ENCODE assay signal across 9 cellular contexts in genomic region chr20:31674895-31675827, GRCh38. TPM values are rescaled to one million over a fixed set of nuclear protein-coding genes. Genes with fewer than 3 reads are reported as not detected.
A peak's percentile ranks its signal among the peaks of the same experiment; 100 is the strongest.
DNase-seq lines count a peak whose midpoint lies in the region; TF ChIP-seq lines count a peak whose summit lies in the region.
"Had no signal": no experiment of that assay in that cellular context is flagged by ENCODE, and none has a peak within 500 bp of the region (broad histone marks: within the 10 kb centered on the region; RNA-seq: fewer than 3 reads in every experiment).

No MANE protein-coding gene starts in this region.

- H3K9me3 ChIP-seq in BLaER1, result no peaks in the 10 kb centered on the region

- DNase-seq in GM20000 (ENCODE audit: low spot score) (peak; percentile 56), LoVo (ENCODE audit: low spot score) (peak; percentile 40), mesothelial cell of epicardium (ENCODE audit: low spot score in 2 of 2, unreplicated experiment in 2 of 2) (no peak), NCI-H524 treated with DMSO at 0.1 percent for 48 hours (lab: John Stamatoyannopoulos, UW) (no peak)
- DNase-seq in activated CD4-positive, alpha-beta T cell treated with anti-CD3 and anti-CD28 coated beads for 4 hours, result peak; percentile 63
- DNase-seq in stimulated activated CD8-positive, alpha-beta memory T cell treated with anti-CD3 and anti-CD28 coated beads, Interleukin-2, amount 100 ng/mL, for 48 hours (ENCODE audit: low read depth in 2 of 2), result peak; percentile 32 to 49

- peak overlapping the region; percentile 72 for H3K9ac ChIP-seq in BLaER1

- H3K9me3 Mint-ChIP-seq in mesothelial cell of epicardium, result no peaks in the 10 kb centered on the region

- peaks cover 96% of the 10 kb centered on the region for H3K4me1 ChIP-seq in BLaER1

- no peaks in the 10 kb centered on the region for H3K27me3 ChIP-seq in BLaER1

- H3K27ac ChIP-seq in BLaER1 (peak overlapping the region; percentile 97), cingulate gyrus (ENCODE audit: low read depth, low read length) (peak overlapping the region; percentile 94)

- H3K27me3 Mint-ChIP-seq in mesothelial cell of epicardium (ENCODE audit: low read depth), result no peaks in the 10 kb centered on the region

- peak overlapping the region; percentile 62 for H3K4me3 ChIP-seq in BLaER1

- H3K36me3 ChIP-seq in BLaER1, result peaks cover 59% of the 10 kb centered on the region

- peak overlapping the region; percentile 97 for H3K4me2 ChIP-seq in BLaER1

- peak overlapping the region; percentile 64 for H3K27ac Mint-ChIP-seq in mesothelial cell of epicardium

- H3K4me3 Mint-ChIP-seq in mesothelial cell of epicardium, result no peak overlapping the region

- TF ChIP-seq CTCF in GM20000 (IDR thresholded peaks at IDR 0.05; ENCODE audit: extremely low read depth, missing control alignments), result no peak
- no peak for TF ChIP-seq CTCF in mesothelial cell of epicardium (IDR thresholded peaks at IDR 0.05; ENCODE audit: unreplicated experiment)

- peaks cover 2% of the 10 kb centered on the region for H3K36me3 Mint-ChIP-seq in mesothelial cell of epicardium

- peaks cover 7% of the 10 kb centered on the region; the same call in 1 of the 2 replicates for H4K20me1 ChIP-seq in BLaER1

- peaks cover 45% of the 10 kb centered on the region for H3K4me1 Mint-ChIP-seq in mesothelial cell of epicardium

RNA-seq across cellular contexts. Expression of gene COX4I2, which starts 37.4 kb away (rescaled TPM):
- total RNA-seq in mesothelial cell of epicardium, result 0.34 TPM in 1 of 3 replicates, not detected in the others
- total RNA-seq: H1 had no signal

RNA-seq across cellular contexts. Expression of gene BCL2L1, which starts 47.5 kb away (rescaled TPM):
- 63.2 to 66.6 TPM (median 64.8 TPM) in 3 replicates for total RNA-seq in mesothelial cell of epicardium

Comparison
In these comparisons a context has a peak if more than half of its experiments do, and no peak if none do; other contexts are left out.
1. DNase-seq: peak in GM20000 (single experiment), LoVo (single experiment), activated CD4-positive, alpha-beta T cell treated with anti-CD3 and anti-CD28 coated beads for 4 hours (2 of 2) and stimulated activated CD8-positive, alpha-beta memory T cell treated with anti-CD3 and anti-CD28 coated beads, Interleukin-2, amount 100 ng/mL, for 48 hours (2 of 2); none in mesothelial cell of epicardium (0 of 2) and NCI-H524 treated with DMSO at 0.1 percent for 48 hours (single experiment).